In genomic region chr4:156970501-156971167, GRCh38 we compare ENCODE assay signal across 2 cellular contexts.
TF ChIP-seq lines count a peak whose summit lies in the region.

No MANE protein-coding gene starts in this region.

TF ChIP-seq in HCT116, 20 proteins besides CTCF, POLR2A, EP300 and RAD21:
- TF ChIP-seq TCF7L2 (IDR thresholded peaks at IDR 0.05; ENCODE audit: borderline replicate concordance, extremely low read depth, insufficient read depth, insufficient read length) (no peak), SRF (IDR thresholded peaks at IDR 0.05; ENCODE audit: low read depth) (no peak), REST (IDR thresholded peaks at IDR 0.05; ENCODE audit: low read depth) (no peak), JUND (IDR thresholded peaks at IDR 0.05) (no peak), POLR2AphosphoS5 (IDR thresholded peaks at IDR 0.05; ENCODE audit: low read depth, low read length) (no peak), EZH2 (IDR thresholded peaks at IDR 0.05) (no peak), ATF3 (IDR thresholded peaks at IDR 0.05) (no peak), EZH2phosphoT487 (IDR thresholded peaks at IDR 0.05; ENCODE audit: borderline replicate concordance) (no peak), MAX (IDR thresholded peaks at IDR 0.05) (no peak), ELF1 (IDR thresholded peaks at IDR 0.05; ENCODE audit: borderline replicate concordance, low read depth) (no peak), ZNF274 (IDR thresholded peaks at IDR 0.05; ENCODE audit: low read depth, low read length) (no peak), EGR1 (IDR thresholded peaks at IDR 0.05; ENCODE audit: low read depth) (no peak), ZBTB33 (IDR thresholded peaks at IDR 0.05; ENCODE audit: extremely low read depth, insufficient replicate concordance, low read length) (no peak), SP1 (IDR thresholded peaks at IDR 0.05; ENCODE audit: low read depth) (no peak), CEBPB (IDR thresholded peaks at IDR 0.05; ENCODE audit: low read depth) (no peak), CBX3 (IDR thresholded peaks at IDR 0.05; ENCODE audit: low read depth) (no peak)

TF ChIP-seq in H1, 55 proteins besides CTCF, POLR2A, EP300 and RAD21:
- no peak for TF ChIP-seq TCF12 (IDR thresholded peaks at IDR 0.05; ENCODE audit: low read depth, low read length)
- TF ChIP-seq RXRA (IDR thresholded peaks at IDR 0.05; ENCODE audit: insufficient read depth, low read depth, low read length) = no peak
- TF ChIP-seq TAF1 (IDR thresholded peaks at IDR 0.05; ENCODE audit: low read depth, low read length) = no peak
- no peak for TF ChIP-seq JUN (IDR thresholded peaks at IDR 0.05; ENCODE audit: low read depth, low read length)
- no peak for TF ChIP-seq RNF2 (IDR thresholded peaks at IDR 0.05; ENCODE audit: borderline replicate concordance, low read depth, low read length, missing control alignments, poor library complexity, severe bottlenecking)
- no peak for TF ChIP-seq RFX5 (IDR thresholded peaks at IDR 0.05; ENCODE audit: borderline replicate concordance, low read depth, low read length)
- TF ChIP-seq SIN3A (conservative IDR thresholded peaks at IDR 0.05 in 1 of 2, IDR thresholded peaks at IDR 0.05 in 1 of 2; ENCODE audit: low read depth in 1 of 2, low read length in 2 of 2) = peak in 1 of 2 experiments; percentile 66; a peak in 1 of 4 replicates
- peak; percentile 13 for TF ChIP-seq SAP30 (IDR thresholded peaks at IDR 0.05; ENCODE audit: insufficient read depth, insufficient replicate concordance, low read length)
- no peak for TF ChIP-seq BCL11A (IDR thresholded peaks at IDR 0.05; ENCODE audit: low read depth in 2 of 2, low read length in 2 of 2)
- TF ChIP-seq RBBP5 (IDR thresholded peaks at IDR 0.05; ENCODE audit: borderline replicate concordance, low read depth, low read length) = 0 out of 2 replicates have a peak, but pooled peaks have one; percentile 9
- TF ChIP-seq ATF3 (IDR thresholded peaks at IDR 0.05; ENCODE audit: insufficient read depth, low read depth, low read length) = no peak
- no peak for TF ChIP-seq YY1 (IDR thresholded peaks at IDR 0.05; ENCODE audit: low read depth, low read length)
- no peak for TF ChIP-seq EGR1 (IDR thresholded peaks at IDR 0.05; ENCODE audit: borderline replicate concordance, low read depth, low read length)
- TF ChIP-seq TEAD4 (IDR thresholded peaks at IDR 0.05; ENCODE audit: low read depth, low read length) = 0 out of 2 replicates have a peak, but pooled peaks have one; percentile 24
- no peak for TF ChIP-seq SIX5 (IDR thresholded peaks at IDR 0.05; ENCODE audit: low read depth, low read length)
- 0 out of 2 replicates have a peak, but pooled peaks have one; percentile 12 for TF ChIP-seq MAX (IDR thresholded peaks at IDR 0.05)
- no peak for TF ChIP-seq NRF1 (IDR thresholded peaks at IDR 0.05; ENCODE audit: low read depth, low read length)
- TF ChIP-seq ASH2L (IDR thresholded peaks at IDR 0.05; ENCODE audit: low read length) = peak; percentile 62
